14 cellular contexts compared by ENCODE assay signal in the genomic region with DNA sequence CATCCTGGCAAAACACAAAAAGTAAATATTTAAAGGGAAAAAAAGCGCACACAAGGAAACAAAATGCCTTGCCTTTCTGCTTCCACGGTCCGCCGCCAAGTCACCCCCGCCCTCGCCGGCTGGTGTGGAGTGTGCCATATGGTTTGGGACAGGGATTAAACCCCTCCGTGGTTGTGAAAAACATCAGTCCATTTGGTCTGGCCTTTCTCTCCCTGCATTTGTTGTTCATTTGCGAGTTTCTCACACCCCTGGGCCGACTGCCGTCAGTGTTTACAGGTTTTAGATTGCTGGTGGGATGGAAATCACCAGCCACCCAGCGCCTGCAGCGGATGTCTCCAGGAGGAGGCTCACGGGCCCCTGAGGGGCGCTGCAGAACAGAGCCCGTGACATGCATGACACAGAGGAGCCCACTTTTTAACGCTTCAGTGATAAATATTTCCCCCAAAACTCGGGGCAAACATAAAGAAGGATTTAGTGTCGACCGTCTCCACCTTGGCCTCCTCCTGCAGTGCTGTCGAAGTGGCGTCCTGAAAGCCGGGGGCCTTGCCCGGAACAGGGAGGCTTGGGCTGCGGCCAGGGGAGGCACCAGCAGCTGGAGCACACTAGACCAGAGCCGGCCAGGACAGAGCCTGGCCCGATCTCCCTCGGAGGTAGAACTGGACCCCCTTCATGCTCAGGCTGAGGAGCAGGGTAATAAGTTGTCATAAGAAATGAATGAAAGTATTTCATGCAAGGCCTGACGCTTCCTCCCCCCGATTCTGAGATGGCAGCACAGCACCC.
DNase-seq lines count a peak whose midpoint lies in the region; ATAC-seq, FAIRE-seq and TF ChIP-seq lines count a peak whose summit lies in the region.
"Had no signal": no experiment of that assay in that cellular context is flagged by ENCODE, and none has a peak within 500 bp of the region (broad histone marks: within the 10 kb centered on the region; RNA-seq: fewer than 3 reads in every experiment).

No MANE protein-coding gene starts in this region.

- intact Hi-C loops in head of caudate nucleus (cut with DNase I) (no loop called here), stomach (cut with DNase I; ENCODE audit: low total_unique reads) (no loop called here)

- TF ChIP-seq POLR2A in stomach (IDR thresholded peaks at IDR 0.05) = no peak

- H3K27me3 ChIP-seq in GM23338 (ENCODE audit: insufficient read depth) (no peaks in the 10 kb centered on the region), WERI-Rb-1 (ENCODE audit: insufficient read depth, low read depth, severe bottlenecking) (no peaks in the 10 kb centered on the region), stomach (no peaks in the 10 kb centered on the region), small intestine (ENCODE audit: control insufficient read depth in 2 of 2, insufficient read depth in 2 of 2, low read length in 2 of 2) (no peaks in the 10 kb centered on the region)

- peaks cover 31% of the 10 kb centered on the region for H3K4me1 Mint-ChIP-seq in GM23338
- H3K4me1 Mint-ChIP-seq: activated T-helper 17 cell treated with anti-CD3 and anti-CD28 coated beads, Interleukin-2, amount 50 U/mL, for 72 hours had no signal

- WGBS in stomach, 5 donors = 50 to 66% (median 57%) methylated on average over 30 of the region's 30 CpGs
- 67 to 89% (median 86%) methylated on average over 30 of the region's 30 CpGs for WGBS in small intestine, 3 donors

- H3K27me3 Mint-ChIP-seq in GM23338 (ENCODE audit: insufficient read depth, low read depth, poor library complexity) = peaks cover 6% of the 10 kb centered on the region

- no peaks in the 10 kb centered on the region for H3K36me3 Mint-ChIP-seq in GM23338 (ENCODE audit: low read depth)
- H3K36me3 Mint-ChIP-seq: CD8-positive, alpha-beta T cell had no signal

- H3K9me3 ChIP-seq in WERI-Rb-1 (ENCODE audit: severe bottlenecking) (no peaks in the 10 kb centered on the region), stomach (no peaks in the 10 kb centered on the region), small intestine (ENCODE audit: control insufficient read depth, low read depth) (no peaks in the 10 kb centered on the region)

- no peak overlapping the region for H3K4me3 Mint-ChIP-seq in GM23338
- H3K4me3 Mint-ChIP-seq: activated T-helper 17 cell treated with anti-CD3 and anti-CD28 coated beads, Interleukin-2, amount 50 U/mL, for 72 hours; CD8-positive, alpha-beta T cell had no signal

- ATAC-seq in GM23338 (peak; percentile 68), GM19397 (IDR thresholded peaks at IDR 0.05; ENCODE audit: unreplicated experiment) (no peak)
- ATAC-seq: activated T-helper 17 cell treated with anti-CD3 and anti-CD28 coated beads, Interleukin-2, amount 50 U/mL, for 72 hours; CD8-positive, alpha-beta T cell; left ventricle myocardium superior had no signal

- TF ChIP-seq EP300 in stomach (IDR thresholded peaks at IDR 0.05) = no peak

- H3K27ac ChIP-seq in GM23338 (ENCODE audit: low read depth) = no peak overlapping the region
- no peak overlapping the region; the same call in 1 of the 2 replicates for H3K27ac ChIP-seq in WERI-Rb-1
- peak overlapping the region; percentile 58 to 85 (median 81) for H3K27ac ChIP-seq in stomach
- H3K27ac ChIP-seq in small intestine (ENCODE audit: low read depth in 1 of 2, low read length in 1 of 2) = peak overlapping the region in 1 of 2 donors; percentile 86

- H4K20me1 ChIP-seq in GM23338 (replicated peaks; ENCODE audit: insufficient read depth) = no peaks in the 10 kb centered on the region

- H3K4me3 ChIP-seq in GM23338 (peak overlapping the region; percentile 16; the same call in 1 of the 2 replicates), WERI-Rb-1 (ENCODE audit: low read depth, low read length) (no peak overlapping the region), stomach (no peak overlapping the region), small intestine (ENCODE audit: low read depth in 1 of 2, low read length in 2 of 2) (no peak overlapping the region)

- peak overlapping the region; percentile 86 for H2AFZ ChIP-seq in GM23338

- H3K27ac Mint-ChIP-seq in GM23338 = no peak overlapping the region
- H3K27ac Mint-ChIP-seq: activated T-helper 17 cell treated with anti-CD3 and anti-CD28 coated beads, Interleukin-2, amount 50 U/mL, for 72 hours; CD8-positive, alpha-beta T cell had no signal

- H3K9me3 Mint-ChIP-seq in GM23338 = no peaks in the 10 kb centered on the region
- H3K9me3 Mint-ChIP-seq: activated T-helper 17 cell treated with anti-CD3 and anti-CD28 coated beads, Interleukin-2, amount 50 U/mL, for 72 hours; CD8-positive, alpha-beta T cell had no signal

- peaks cover 34% of the 10 kb centered on the region for H3K4me1 ChIP-seq in GM23338 (ENCODE audit: insufficient read depth)
- peaks cover 36 to 63% (median 50%) of the 10 kb centered on the region in 4 donors for H3K4me1 ChIP-seq in stomach
- peaks cover 0 to 5% of the 10 kb centered on the region in 2 donors for H3K4me1 ChIP-seq in small intestine (ENCODE audit: control insufficient read depth in 2 of 2, insufficient read depth in 1 of 2, low read depth in 1 of 2, low read length in 1 of 2)

- no peaks in the 10 kb centered on the region for H3K9me2 ChIP-seq in GM23338 (ENCODE audit: insufficient read depth)

- TF ChIP-seq CTCF in GM23338 (conservative IDR thresholded peaks at IDR 0.05; ENCODE audit: low read depth in 2 of 2) = peak in 1 of 2 experiments; percentile 11; a peak in 1 of 4 replicates
- TF ChIP-seq CTCF in WERI-Rb-1 (IDR thresholded peaks at IDR 0.05; ENCODE audit: low read depth, low read length) = no peak
- no peak for TF ChIP-seq CTCF in stomach (IDR thresholded peaks at IDR 0.05)

- H3K4me2 ChIP-seq in GM23338 = peak overlapping the region; percentile 5

- no peaks in the 10 kb centered on the region for H3F3A ChIP-seq in GM23338 (replicated peaks; ENCODE audit: low read depth)

- DNase-seq in GM23338 (ENCODE audit: low spot score) = peak; percentile 47
- peak; percentile 42 for DNase-seq in WERI-Rb-1
- DNase-seq in head of caudate nucleus = peak in 34 of 42 donors; percentile 21 to 82 (median 46)
- DNase-seq in stomach = peak; percentile 41
- no peak for DNase-seq in AML-193 (lab: John Stamatoyannopoulos, UW)
- DNase-seq in small intestine = no peak
- no peak for DNase-seq in activated CD8-positive, alpha-beta memory T cell treated with anti-CD3 and anti-CD28 coated beads for 24 hours
- DNase-seq: activated CD4-positive, alpha-beta T cell treated with anti-CD3 and anti-CD28 coated beads for 1 hour; CD8-positive, alpha-beta T cell; central memory CD4-positive, alpha-beta T cell; foreskin melanocyte; left ventricle myocardium superior had no signal

- H3K36me3 ChIP-seq in GM23338 (ENCODE audit: insufficient read depth) = no peaks in the 10 kb centered on the region
- H3K36me3 ChIP-seq in WERI-Rb-1 = no peaks in the 10 kb centered on the region
- H3K36me3 ChIP-seq in stomach = no peaks in the 10 kb centered on the region
- H3K36me3 ChIP-seq in small intestine (ENCODE audit: control insufficient read depth in 2 of 2, insufficient read depth in 2 of 2, low read length in 2 of 2) = no peaks in the 10 kb centered on the region

- no peak for FAIRE-seq in small intestine (lab: Jason Lieb, UNC)

- no peaks in the 10 kb centered on the region for H3K79me2 ChIP-seq in GM23338 (replicated peaks; ENCODE audit: insufficient read depth)

TF ChIP-seq in GM23338, 12 proteins besides CTCF, POLR2A, EP300 and RAD21:
- TF ChIP-seq NANOG (IDR thresholded peaks at IDR 0.05; ENCODE audit: borderline replicate concordance) = no peak
- no peak for TF ChIP-seq POLR2AphosphoS5 (IDR thresholded peaks at IDR 0.05; ENCODE audit: low read depth)
- TF ChIP-seq EZH2phosphoT487 (IDR thresholded peaks at IDR 0.05; ENCODE audit: unreplicated experiment) = no peak
- no peak for TF ChIP-seq EZH2 (IDR thresholded peaks at IDR 0.05; ENCODE audit: low read depth, unreplicated experiment)
- no peak for TF ChIP-seq ZNF114 (CRISPR knock-in tag; IDR thresholded peaks at IDR 0.05)
- TF ChIP-seq CREB1 (CRISPR knock-in tag; IDR thresholded peaks at IDR 0.05; ENCODE audit: low read depth) = no peak

Comparison
In these comparisons a context has a peak if more than half of its experiments do, and no peak if none do; other contexts are left out.
1. DNase-seq: peak in GM23338 (single experiment), WERI-Rb-1 (single experiment), head of caudate nucleus (34 of 42) and stomach (single experiment); none in AML-193 (0 of 2), small intestine (single experiment) and activated CD8-positive, alpha-beta memory T cell treated with anti-CD3 and anti-CD28 coated beads for 24 hours (single experiment).
2. H3K27ac ChIP-seq: peak in stomach (5 of 5); none in GM23338 (single experiment) and WERI-Rb-1 (single experiment).